ENCODE assay signal across 8 cellular contexts in genomic region chr12:118189761-118190181, GRCh38. TPM values are rescaled to one million over a fixed set of nuclear protein-coding genes. Genes with fewer than 3 reads are reported as not detected.
DNase-seq lines count a peak whose midpoint lies in the region; ATAC-seq, FAIRE-seq and TF ChIP-seq lines count a peak whose summit lies in the region.

No MANE protein-coding gene starts in this region.

- no peak for TF ChIP-seq CTCF in pancreas (IDR thresholded peaks at IDR 0.05)

- 7 to 11% methylated on average over 13 of the region's 13 CpGs for WGBS in pancreas, 2 donors

- DNase-seq in Daoy (ENCODE audit: low read depth) = peak; percentile 46
- DNase-seq in SK-N-DZ (ENCODE audit: low spot score) = peak; percentile 83
- peak; percentile 35 to 83 (median 67) for DNase-seq in head of caudate nucleus
- peak in 5 of 6 donors; percentile 19 to 63 (median 22) for DNase-seq in pancreas
- no peak for DNase-seq in RPMI8226
- DNase-seq in D341Med (ENCODE audit: low spot score) = no peak

- H3K4me1 ChIP-seq in pancreas = peaks cover 0 to 39% (median 24%) of the 10 kb centered on the region in 3 donors

- no peaks in the 10 kb centered on the region for H3K36me3 ChIP-seq in pancreas

- intact Hi-C loops in head of caudate nucleus (cut with DNase I) = loop anchor here (2.0 kb wide), 1 partner anchor 183 kb away; the partner anchor contains the start of gene TAOK3
- intact Hi-C loops in pancreas (cut with DNase I) = loop anchor here in 1 of 3 donors (10.0 kb wide), 1 partner anchor 185 kb away; the partner anchor contains the start of genes SUDS3 and TAOK3

- H3K27me3 ChIP-seq in pancreas = no peaks in the 10 kb centered on the region

- no peak for FAIRE-seq in pancreas (lab: Jason Lieb, UNC)

- H3K4me3 ChIP-seq in pancreas = peak overlapping the region in 2 of 4 donors; percentile 21 to 37

- peak; percentile 64 to 80 (median 76) for ATAC-seq in pancreas
- no peak for ATAC-seq in HG02798 (IDR thresholded peaks at IDR 0.05; ENCODE audit: poor library complexity, unreplicated experiment)
- no peak for ATAC-seq in GM18502 (IDR thresholded peaks at IDR 0.05; ENCODE audit: poor library complexity, unreplicated experiment)

- no peaks in the 10 kb centered on the region for H3K9me3 ChIP-seq in pancreas

- H3K27ac ChIP-seq in pancreas = peak overlapping the region in 3 of 4 donors; percentile 40 to 84 (median 82)

RNA-seq across cellular contexts. Expression of gene PEBP1, which starts 53.8 kb away (rescaled TPM):
- total RNA-seq in Daoy (2014; rRNA removed; shearing (Covaris generic)) = 87.8 and 102 TPM in 2 replicates
- 776 and 855 TPM in 2 replicates for polyA plus RNA-seq in SK-N-DZ (2014; cell fraction: cytosol; rRNA removed)
- 293 and 383 TPM in 2 replicates for polyA plus RNA-seq in SK-N-DZ (2014; cell fraction: nucleus; rRNA removed)
- total RNA-seq in pancreas = 100 to 1,000 TPM; 106 to 146 (median 132) TPM
- 100 to 1,000 TPM; 216 to 287 TPM for polyA plus RNA-seq in pancreas

Comparison
In these comparisons a context has a peak if more than half of its experiments do, and no peak if none do; other contexts are left out.
1. DNase-seq: peak in Daoy (single experiment), SK-N-DZ (single experiment), head of caudate nucleus (42 of 42) and pancreas (5 of 6); none in RPMI8226 (single experiment) and D341Med (single experiment).
2. ATAC-seq: peak in pancreas (4 of 4); none in HG02798 (single experiment) and GM18502 (single experiment).